11 cellular contexts compared by ENCODE assay signal in the genomic region with DNA sequence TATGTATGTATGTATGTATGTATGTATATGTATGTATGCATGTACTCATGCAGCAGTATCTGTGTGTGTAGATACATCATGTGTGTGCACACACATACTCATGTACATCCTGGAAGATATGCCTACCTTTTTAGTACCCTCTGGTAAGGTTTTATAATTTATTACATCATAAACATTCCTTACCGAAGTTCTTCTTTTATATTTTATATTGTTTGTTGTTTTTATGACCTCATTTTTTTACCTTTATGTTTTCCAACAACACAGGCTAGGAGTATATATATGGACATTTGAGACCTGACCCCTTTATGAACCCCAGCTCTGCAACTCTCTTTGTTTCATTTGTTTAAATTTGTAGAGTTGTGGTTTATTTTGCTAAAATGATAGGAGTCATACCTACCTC.
"Had no signal": no experiment of that assay in that cellular context is flagged by ENCODE, and none has a peak within 500 bp of the region (broad histone marks: within the 10 kb centered on the region; RNA-seq: fewer than 3 reads in every experiment).

No MANE protein-coding gene starts in this region.

- H3K9ac ChIP-seq: GM23248 had no signal

- H2AFZ ChIP-seq: GM23248, GM23338 had no signal

- H3K27ac ChIP-seq: GM23248 had no signal

- FAIRE-seq: H1, H54 had no signal

- H3K36me3 ChIP-seq: HAP-1 had no signal

- ATAC-seq: GM23338, HCT116 had no signal

- H3K27ac Mint-ChIP-seq: GM23338, H9, HFFc6 had no signal

- H3K4me3 Mint-ChIP-seq: GM23338, H9, HFFc6 had no signal

- H3K9me3 Mint-ChIP-seq: GM23338, H9 had no signal

- H3K4me1 ChIP-seq: HAP-1 had no signal

- H3K4me3 ChIP-seq: GM23248, GM23338, HAP-1 had no signal

- H3K9me3 ChIP-seq: HAP-1 had no signal

- DNase-seq: GM23248, GOT3, H7, H9, HCEC 1CT, HFFc6 had no signal
